ENCODE assay signal across 24 cellular contexts in the genomic region with DNA sequence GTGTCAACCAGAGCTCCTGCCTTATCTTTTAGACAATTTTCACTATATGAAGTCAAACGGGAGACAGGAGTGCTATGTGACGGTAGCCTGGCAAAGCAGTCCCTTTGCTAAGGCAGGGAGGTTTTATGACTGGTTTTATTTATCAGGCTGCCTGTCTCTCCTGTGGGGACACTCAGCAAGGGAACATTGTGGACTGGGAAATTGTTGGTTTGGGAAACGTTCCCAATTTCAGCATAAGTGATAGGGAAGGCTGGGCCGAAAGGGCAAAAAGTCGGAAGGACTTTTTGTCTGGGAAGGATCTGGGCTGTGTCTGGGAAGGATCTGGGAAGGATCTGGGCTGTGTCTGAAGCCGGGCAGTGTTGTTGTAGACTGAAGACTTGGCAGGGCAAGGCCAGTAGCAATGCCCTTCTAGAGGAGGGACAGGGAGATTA.
A peak's percentile ranks its signal among the peaks of the same experiment; 100 is the strongest.
DNase-seq lines count a peak whose midpoint lies in the region; ATAC-seq and TF ChIP-seq lines count a peak whose summit lies in the region.
"Had no signal": no experiment of that assay in that cellular context is flagged by ENCODE, and none has a peak within 500 bp of the region (broad histone marks: within the 10 kb centered on the region; RNA-seq: fewer than 3 reads in every experiment).

No MANE protein-coding gene starts in this region.

- H3K9me3 ChIP-seq in trophoblast cell (ENCODE audit: insufficient read depth, low read depth, low read length): no peaks in the 10 kb centered on the region
- H3K9me3 ChIP-seq in tibial artery: no peaks in the 10 kb centered on the region

- no CpG with 5 or more reads among the region's 6 CpGs for WGBS in trophoblast cell (ENCODE audit: extremely low coverage, insufficient coverage, insufficient read length)

- no peak overlapping the region for H2BK5ac ChIP-seq in trophoblast cell (ENCODE audit: low read depth, low read length, poor library complexity)

- H3K9ac ChIP-seq in trophoblast cell (ENCODE audit: low read length): no peak overlapping the region

- no peak overlapping the region for H4K12ac ChIP-seq in trophoblast cell (ENCODE audit: low read depth, low read length)

- H3K79me2 ChIP-seq in trophoblast cell (ENCODE audit: control insufficient read depth, insufficient read depth, low read length, poor library complexity): no peaks in the 10 kb centered on the region

- H3K4me3 ChIP-seq in LNCaP clone FGC (ENCODE audit: low read depth, low read length): no peak overlapping the region
- no peak overlapping the region for H3K4me3 ChIP-seq in fibroblast of villous mesenchyme (ENCODE audit: low read depth, low read length)
- H3K4me3 ChIP-seq in trophoblast cell (ENCODE audit: low read depth, low read length): no peak overlapping the region
- peak overlapping the region; percentile 24 to 43 for H3K4me3 ChIP-seq in tibial artery
- H3K4me3 ChIP-seq: spleen had no signal

- peak overlapping the region; percentile 30 for H2AK5ac ChIP-seq in trophoblast cell (ENCODE audit: low read length)

- H3K27me3 ChIP-seq in trophoblast cell (ENCODE audit: insufficient read depth, low read length) (no peaks in the 10 kb centered on the region), tibial artery (no peaks in the 10 kb centered on the region)
- H3K27me3 ChIP-seq: spleen had no signal

- no peak overlapping the region for H3K18ac ChIP-seq in trophoblast cell (ENCODE audit: low read length)

- H2AFZ ChIP-seq in trophoblast cell (ENCODE audit: insufficient read depth, low read length, poor library complexity): no peak overlapping the region

- H2BK120ac ChIP-seq in trophoblast cell (ENCODE audit: insufficient read depth, low read length, poor library complexity): no peak overlapping the region

- peaks cover 0 to 2% of the 10 kb centered on the region in 2 experiments for H3K36me3 ChIP-seq in trophoblast cell (ENCODE audit: control insufficient read depth in 1 of 2, insufficient read depth in 2 of 2, low read length in 2 of 2)
- H3K36me3 ChIP-seq in tibial artery: no peaks in the 10 kb centered on the region
- H3K36me3 ChIP-seq: spleen had no signal

- H3K4ac ChIP-seq in trophoblast cell (ENCODE audit: low read depth, low read length): no peak overlapping the region

- intact Hi-C loops in tibial artery (cut with DNase I; ENCODE audit: low total_unique reads): loop anchor here (5.0 to 10.0 kb wide), 2 partner anchors 88 to 104 kb away; no protein-coding TSS in a partner anchor

- H4K91ac ChIP-seq in trophoblast cell (ENCODE audit: low read depth, low read length): no peak overlapping the region

- H3K27ac ChIP-seq in trophoblast cell (ENCODE audit: low read depth, low read length): peak overlapping the region; percentile 16
- H3K27ac ChIP-seq in tibial artery: peak overlapping the region; percentile 78 to 85
- H3K27ac ChIP-seq: spleen had no signal

- ATAC-seq in HG02623 (IDR thresholded peaks at IDR 0.05; ENCODE audit: unreplicated experiment): no peak
- ATAC-seq: natural killer cell had no signal

- H2BK12ac ChIP-seq in trophoblast cell (ENCODE audit: low read length): peak overlapping the region; percentile 52

- H3K4me1 ChIP-seq in trophoblast cell (ENCODE audit: control insufficient read depth in 1 of 2, insufficient read depth in 2 of 2, low read length in 2 of 2) (peaks cover 9 to 10% of the 10 kb centered on the region in 2 experiments), tibial artery (peaks cover 0 to 65% (median 35%) of the 10 kb centered on the region in 4 donors)
- H3K4me1 ChIP-seq: spleen had no signal

- no peak overlapping the region for H3K23ac ChIP-seq in trophoblast cell (ENCODE audit: low read length)

- TF ChIP-seq CTCF in LNCaP clone FGC (IDR thresholded peaks at IDR 0.05; ENCODE audit: control insufficient read depth, extremely low read depth, insufficient read depth) (no peak), fibroblast of villous mesenchyme (IDR thresholded peaks at IDR 0.05; ENCODE audit: insufficient read depth, low read depth, low read length) (no peak), tibial artery (IDR thresholded peaks at IDR 0.05) (no peak)

- no peak overlapping the region for H4K8ac ChIP-seq in trophoblast cell (ENCODE audit: low read depth, low read length)

- no peak overlapping the region for H3K4me2 ChIP-seq in trophoblast cell (ENCODE audit: low read length)

- DNase-seq in LNCaP clone FGC (ENCODE audit: low read depth) (peak; percentile 94), fibroblast of villous mesenchyme (ENCODE audit: low read depth) (peak; percentile 53), trophoblast cell (no peak), tibial artery (peak; percentile 69 to 87), NCI-H1092 treated with DMSO at 0.1 percent for 48 hours (lab: John Stamatoyannopoulos, UW) (no peak)
- DNase-seq in activated CD8-positive, alpha-beta memory T cell treated with anti-CD3 and anti-CD28 coated beads for 24 hours: no peak
- no peak for DNase-seq in activated T-cell treated with anti-CD3 and anti-CD28 coated beads, Interleukin-2, amount 50 U/mL, for 1 hour
- DNase-seq: activated CD4-positive, alpha-beta T cell treated with anti-CD3 and anti-CD28 coated beads for 48 hours; activated naive CD8-positive, alpha-beta T cell treated with anti-CD3 and anti-CD28 coated beads, Interleukin-2, amount 10 ng/mL, durations not matched to agents 7 days and 5 days; CD4-positive, alpha-beta T cell; dermis blood vessel endothelial cell; DMS153; foreskin melanocyte; Karpas-422; kidney; natural killer cell; NCI-H1930; NCI-H226; NCI-H774; posterior cingulate gyrus; SIG-M5; spleen; stimulated activated CD4-positive, alpha-beta T cell treated with anti-CD3 and anti-CD28 coated beads, Interleukin-4, amount 100 ng/mL, for 24 hours had no signal

- no peaks in the 10 kb centered on the region for H3K79me1 ChIP-seq in trophoblast cell (ENCODE audit: low read length)

- H3K14ac ChIP-seq in trophoblast cell (ENCODE audit: low read length): no peak overlapping the region

Comparison
In these comparisons a context has a peak if more than half of its experiments do, and no peak if none do; other contexts are left out.
1. DNase-seq: peak in LNCaP clone FGC (single experiment), fibroblast of villous mesenchyme (single experiment) and tibial artery (2 of 2); none in trophoblast cell (0 of 2), activated CD8-positive, alpha-beta memory T cell treated with anti-CD3 and anti-CD28 coated beads for 24 hours (single experiment), activated T-cell treated with anti-CD3 and anti-CD28 coated beads, Interleukin-2, amount 50 U/mL, for 1 hour (single experiment) and NCI-H1092 treated with DMSO at 0.1 percent for 48 hours (single experiment).
2. H3K4me3 ChIP-seq: peak in tibial artery (2 of 2); none in LNCaP clone FGC (single experiment), fibroblast of villous mesenchyme (single experiment) and trophoblast cell (single experiment).